16 cellular contexts compared by ENCODE assay signal in genomic region chr16:23953476-23953875, GRCh38.
"Had no signal": no experiment of that assay in that cellular context is flagged by ENCODE, and none has a peak within 500 bp of the region (broad histone marks: within the 10 kb centered on the region; RNA-seq: fewer than 3 reads in every experiment).

No MANE protein-coding gene starts in this region.

- H3K27me3 ChIP-seq: cardiac muscle cell, colonic mucosa, ovary, tibial artery had no signal

- FAIRE-seq: astrocyte, frontal cortex, islet of Langerhans had no signal

- ATAC-seq: heart right ventricle, mucosa of descending colon had no signal

- H3K9me3 ChIP-seq: colonic mucosa, heart right ventricle, mucosa of descending colon, ovary, tibial artery had no signal

- H3K27me3 Mint-ChIP-seq: activated CD4-positive, alpha-beta T cell treated with anti-CD3 and anti-CD28 coated beads, Interleukin-2, amount 10 ng/mL, durations not matched to agents 24 days and 14 days had no signal

- H3K4me3 Mint-ChIP-seq: nephron progenitor cell had no signal

- H3K9me3 Mint-ChIP-seq: activated CD4-positive, alpha-beta T cell treated with anti-CD3 and anti-CD28 coated beads, Interleukin-2, amount 10 ng/mL, durations not matched to agents 24 days and 14 days; nephron progenitor cell had no signal

- H3K27ac Mint-ChIP-seq: nephron progenitor cell had no signal

- DNase-seq: activated CD4-positive, alpha-beta T cell treated with anti-CD3 and anti-CD28 coated beads, Interleukin-2, amount 10 ng/mL, durations not matched to agents 24 days and 14 days; activated effector memory CD4-positive, alpha-beta T cell treated with anti-CD3 and anti-CD28 coated beads, Interleukin-2, amount 50 U/mL, for 16 hours; colonic mucosa; heart right ventricle; mammary epithelial cell; mucosa of descending colon; nephron progenitor cell; ovary; stimulated activated CD4-positive, alpha-beta T cell treated with anti-CD3 and anti-CD28 coated beads, Interleukin-12 subunit alpha, Interleukin-12 subunit beta, amount 100 ng/mL, for 4 hours; stimulated activated CD4-positive, alpha-beta T cell treated with anti-CD3 and anti-CD28 coated beads, Interleukin-2, amount 100 ng/mL, for 48 hours; stimulated activated CD8-positive, alpha-beta memory T cell treated with anti-CD3 and anti-CD28 coated beads, Interleukin-4, amount 100 ng/mL, for 48 hours; tibial artery had no signal

- H3K27ac ChIP-seq: cardiac muscle cell, colonic mucosa, heart right ventricle, ovary, tibial artery had no signal
